In genomic region chr10:62681211-62681940, GRCh38 we compare ENCODE assay signal across 8 cellular contexts.
DNase-seq lines count a peak whose midpoint lies in the region; ATAC-seq and TF ChIP-seq lines count a peak whose summit lies in the region.

No MANE protein-coding gene starts in this region.

- no peak overlapping the region for H3K4me3 Mint-ChIP-seq in CD4-positive, CD25-positive, alpha-beta regulatory T cell
- H3K4me3 Mint-ChIP-seq in activated CD4-positive, alpha-beta memory T cell treated with anti-CD3 and anti-CD28 coated beads, Interleukin-2, amount 10 ng/mL, durations not matched to agents 7 days and 5 days: no peak overlapping the region

- TF ChIP-seq CTCF in A673 (conservative IDR thresholded peaks at IDR 0.05; ENCODE audit: low read depth, low read length): no peak

- no TSS peak for BruUV-seq in A673 (replicated peaks; lab: Mats Ljungman, UMichigan)

- H3K27ac ChIP-seq in CD4-positive, CD25-positive, alpha-beta regulatory T cell (ENCODE audit: insufficient read depth, low read length, poor library complexity, severe bottlenecking): no peak overlapping the region
- no peak overlapping the region for H3K27ac ChIP-seq in A673 (ENCODE audit: low read depth, low read length, poor library complexity, severe bottlenecking)

- peak; percentile 81 to 83 for ATAC-seq in CD4-positive, CD25-positive, alpha-beta regulatory T cell (ENCODE audit: low read depth in 2 of 2)
- ATAC-seq in GM21367 (IDR thresholded peaks at IDR 0.05; ENCODE audit: unreplicated experiment): peak; percentile 96
- peak; percentile 95 for ATAC-seq in HG03571 (IDR thresholded peaks at IDR 0.05; ENCODE audit: unreplicated experiment)

- H3K36me3 ChIP-seq in CD4-positive, CD25-positive, alpha-beta regulatory T cell (ENCODE audit: control insufficient read depth, insufficient read depth, low read length): no peaks in the 10 kb centered on the region
- no peaks in the 10 kb centered on the region for H3K36me3 ChIP-seq in A673 (ENCODE audit: insufficient read depth, low read length, poor library complexity, severe bottlenecking)

- peaks cover 0 to 16% (median 5%) of the 10 kb centered on the region in 4 donors for H3K4me1 Mint-ChIP-seq in CD4-positive, CD25-positive, alpha-beta regulatory T cell
- H3K4me1 Mint-ChIP-seq in activated CD4-positive, alpha-beta memory T cell treated with anti-CD3 and anti-CD28 coated beads, Interleukin-2, amount 10 ng/mL, durations not matched to agents 7 days and 5 days: peaks cover 15% of the 10 kb centered on the region

- peak in 1 of 3 donors; percentile 53 for DNase-seq in CD4-positive, CD25-positive, alpha-beta regulatory T cell
- DNase-seq in activated CD4-positive, alpha-beta memory T cell treated with anti-CD3 and anti-CD28 coated beads, Interleukin-2, amount 10 ng/mL, durations not matched to agents 7 days and 5 days: peak; percentile 60
- DNase-seq in iPS-NIHi11 (ENCODE audit: low spot score): peak; percentile 53
- DNase-seq in stimulated activated CD8-positive, alpha-beta memory T cell treated with anti-CD3 and anti-CD28 coated beads, Interleukin-7, amount 100 ng/mL, for 4 hours (ENCODE audit: low read depth in 2 of 2): peak; percentile 76 to 82
- DNase-seq in NCI-H526 (lab: John Stamatoyannopoulos, UW): no peak
- no peak for DNase-seq in A673 (ENCODE audit: low spot score)

- H3K4me3 ChIP-seq in CD4-positive, CD25-positive, alpha-beta regulatory T cell (ENCODE audit: low read depth, low read length): no peak overlapping the region
- H3K4me3 ChIP-seq in A673 (ENCODE audit: low read depth, low read length, poor library complexity, severe bottlenecking): no peak overlapping the region

- CTCF ChIA-PET in activated CD4-positive, alpha-beta memory T cell treated with anti-CD3 and anti-CD28 coated beads, Interleukin-2, amount 10 ng/mL, durations not matched to agents 7 days and 5 days (lab: Charles Lee): interaction anchor here (1.1 to 1.7 kb wide), 5 partner anchors 10 to 71 kb away, joined by 3 to 6 read pairs (median 3); no protein-coding TSS in a partner anchor
- CTCF ChIA-PET in A673 (lab: Charles Lee): interaction anchor here (0.6 kb wide), 1 partner anchor 66 kb away, joined by 3 read pairs; no protein-coding TSS in a partner anchor

- no peaks in the 10 kb centered on the region for H3K9me3 ChIP-seq in CD4-positive, CD25-positive, alpha-beta regulatory T cell (ENCODE audit: control insufficient read depth in 2 of 2, low read length in 2 of 2)
- H3K9me3 ChIP-seq in A673 (ENCODE audit: low read depth, low read length, poor library complexity, severe bottlenecking): no peaks in the 10 kb centered on the region

- no peaks in the 10 kb centered on the region for H3K27me3 Mint-ChIP-seq in CD4-positive, CD25-positive, alpha-beta regulatory T cell
- H3K27me3 Mint-ChIP-seq in activated CD4-positive, alpha-beta memory T cell treated with anti-CD3 and anti-CD28 coated beads, Interleukin-2, amount 10 ng/mL, durations not matched to agents 7 days and 5 days: no peaks in the 10 kb centered on the region

- intact Hi-C loops in A673 (cut with micrococcal nuclease; ENCODE audit: unreplicated experiment): no loop called here

- H3K27ac Mint-ChIP-seq in CD4-positive, CD25-positive, alpha-beta regulatory T cell: peak overlapping the region in 1 of 3 donors; percentile 1
- no peak overlapping the region for H3K27ac Mint-ChIP-seq in activated CD4-positive, alpha-beta memory T cell treated with anti-CD3 and anti-CD28 coated beads, Interleukin-2, amount 10 ng/mL, durations not matched to agents 7 days and 5 days

- no peaks in the 10 kb centered on the region for H3K27me3 ChIP-seq in CD4-positive, CD25-positive, alpha-beta regulatory T cell (ENCODE audit: control insufficient read depth, insufficient read depth, low read length)
- no peaks in the 10 kb centered on the region for H3K27me3 ChIP-seq in A673 (replicated peaks; ENCODE audit: insufficient read depth, low read depth, low read length, poor library complexity)

- POLR2A ChIA-PET in activated CD4-positive, alpha-beta memory T cell treated with anti-CD3 and anti-CD28 coated beads, Interleukin-2, amount 10 ng/mL, durations not matched to agents 7 days and 5 days (lab: Charles Lee): interaction anchor here (0.7 to 1.6 kb wide), 3 partner anchors 34 to 123 kb away, joined by 3 to 5 read pairs (median 3); partner anchors contain the start of gene ADO
- POLR2A ChIA-PET in A673 (lab: Charles Lee; ENCODE audit: low non-redundant PET): no interaction called here

- H3K9me3 Mint-ChIP-seq in CD4-positive, CD25-positive, alpha-beta regulatory T cell: peaks cover 0 to 9% (median 2%) of the 10 kb centered on the region in 7 donors
- peaks cover 6% of the 10 kb centered on the region for H3K9me3 Mint-ChIP-seq in activated CD4-positive, alpha-beta memory T cell treated with anti-CD3 and anti-CD28 coated beads, Interleukin-2, amount 10 ng/mL, durations not matched to agents 7 days and 5 days

- peaks cover 6% of the 10 kb centered on the region for H3K4me1 ChIP-seq in CD4-positive, CD25-positive, alpha-beta regulatory T cell (ENCODE audit: control insufficient read depth, insufficient read depth, low read length, poor library complexity, severe bottlenecking)
- H3K4me1 ChIP-seq in A673 (ENCODE audit: insufficient read depth, low read length, poor library complexity, severe bottlenecking): no peaks in the 10 kb centered on the region

- H3K36me3 Mint-ChIP-seq in CD4-positive, CD25-positive, alpha-beta regulatory T cell: peaks cover 6% of the 10 kb centered on the region
- no peaks in the 10 kb centered on the region for H3K36me3 Mint-ChIP-seq in activated CD4-positive, alpha-beta memory T cell treated with anti-CD3 and anti-CD28 coated beads, Interleukin-2, amount 10 ng/mL, durations not matched to agents 7 days and 5 days (ENCODE audit: low read depth)

Comparison
In these comparisons a context has a peak if more than half of its experiments do, and no peak if none do; other contexts are left out.
1. DNase-seq: peak in activated CD4-positive, alpha-beta memory T cell treated with anti-CD3 and anti-CD28 coated beads, Interleukin-2, amount 10 ng/mL, durations not matched to agents 7 days and 5 days (single experiment), iPS-NIHi11 (single experiment) and stimulated activated CD8-positive, alpha-beta memory T cell treated with anti-CD3 and anti-CD28 coated beads, Interleukin-7, amount 100 ng/mL, for 4 hours (2 of 2); none in NCI-H526 (0 of 2) and A673 (single experiment).
2. Peak in every context shown above with its lines, with median percentiles within 50 percentile points of each other: ATAC-seq.